ENCODE assay signal across 8 cellular contexts in the genomic region with DNA sequence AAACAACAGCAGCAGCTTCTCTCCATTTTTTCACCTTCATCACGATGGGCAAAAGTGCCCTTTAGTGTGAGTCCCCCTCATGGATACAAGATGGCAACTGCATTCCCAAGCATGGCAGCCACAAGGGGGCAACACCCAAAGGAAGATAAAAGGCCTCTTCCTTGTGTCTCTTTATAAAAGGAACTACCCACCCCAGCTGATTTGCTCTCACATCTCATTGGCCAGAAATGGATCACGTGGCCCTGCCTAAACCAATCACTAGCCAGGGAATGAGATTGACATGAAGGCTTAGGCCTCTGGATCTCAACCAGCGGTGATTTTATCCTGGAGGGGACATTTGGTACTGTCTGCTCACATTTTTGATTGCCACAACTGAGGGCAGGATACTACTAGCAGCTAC. TPM values are rescaled to one million over a fixed set of nuclear protein-coding genes. Genes with fewer than 3 reads are reported as not detected.
DNase-seq lines count a peak whose midpoint lies in the region; ATAC-seq and TF ChIP-seq lines count a peak whose summit lies in the region.

No MANE protein-coding gene starts in this region.

- no peaks in the 10 kb centered on the region for H3K36me3 Mint-ChIP-seq in naive thymus-derived CD4-positive, alpha-beta T cell

- H3K9me3 ChIP-seq in MM.1S (replicated peaks; ENCODE audit: insufficient read depth, low read length) = no peaks in the 10 kb centered on the region
- no peaks in the 10 kb centered on the region for H3K9me3 ChIP-seq in naive thymus-derived CD4-positive, alpha-beta T cell (ENCODE audit: control insufficient read depth in 2 of 3, low read length in 3 of 3)

- H3F3A ChIP-seq in MM.1S (ENCODE audit: insufficient read depth, low read length) = no peaks in the 10 kb centered on the region

- TF ChIP-seq CTCF in MM.1S (IDR thresholded peaks at IDR 0.05; ENCODE audit: low read length) = peak; percentile 32

- ATAC-seq in naive thymus-derived CD4-positive, alpha-beta T cell = peak; percentile 53
- ATAC-seq in HG03159 (IDR thresholded peaks at IDR 0.05; ENCODE audit: unreplicated experiment) = no peak
- no peak for ATAC-seq in GM19351 (IDR thresholded peaks at IDR 0.05; ENCODE audit: unreplicated experiment)

- H3K4me2 ChIP-seq in MM.1S (ENCODE audit: low read depth, low read length) = no peak overlapping the region

- no peaks in the 10 kb centered on the region for H3K27me3 ChIP-seq in MM.1S (replicated peaks; ENCODE audit: insufficient read depth, low read length)
- H3K27me3 ChIP-seq in naive thymus-derived CD4-positive, alpha-beta T cell (ENCODE audit: control insufficient read depth in 2 of 2, insufficient read depth in 2 of 2, low read length in 2 of 2) = no peaks in the 10 kb centered on the region

- peak overlapping the region in 2 of 9 donors; percentile 9 to 54 for H3K27ac Mint-ChIP-seq in naive thymus-derived CD4-positive, alpha-beta T cell

- no peaks in the 10 kb centered on the region for H3K4me1 ChIP-seq in MM.1S (ENCODE audit: low read length)
- peaks cover 3 to 4% of the 10 kb centered on the region in 2 donors for H3K4me1 ChIP-seq in naive thymus-derived CD4-positive, alpha-beta T cell (ENCODE audit: control insufficient read depth in 2 of 2, insufficient read depth in 2 of 2, low read length in 2 of 2)

- H3K27ac ChIP-seq in MM.1S (ENCODE audit: low read length) = no peak overlapping the region
- H3K27ac ChIP-seq in naive thymus-derived CD4-positive, alpha-beta T cell (ENCODE audit: low read depth, low read length) = no peak overlapping the region

- no peak overlapping the region for H2AFZ ChIP-seq in MM.1S (ENCODE audit: low read length)

- POLR2A ChIA-PET in naive thymus-derived CD4-positive, alpha-beta T cell (lab: Charles Lee) = interaction anchor here (1.6 kb wide), 1 partner anchor 329 kb away, joined by 4 read pairs; no protein-coding TSS in a partner anchor

- H3K4me1 Mint-ChIP-seq in naive thymus-derived CD4-positive, alpha-beta T cell = peaks cover 0 to 13% (median 8%) of the 10 kb centered on the region in 7 donors

- no peak overlapping the region for H3K9ac ChIP-seq in MM.1S (ENCODE audit: low read length)

- H3K79me2 ChIP-seq in MM.1S (ENCODE audit: low read length) = no peaks in the 10 kb centered on the region

- DNase-seq in SIG-M5 treated with dmso at 0.1 percent for 504 hours (lab: John Stamatoyannopoulos, UW; ENCODE audit: unreplicated experiment) = peak; percentile 65
- no peak for DNase-seq in SIG-M5 (lab: John Stamatoyannopoulos, UW)
- DNase-seq in MM.1S = peak; percentile 43
- peak; percentile 75 for DNase-seq in SW480 (ENCODE audit: low spot score)
- peak; percentile 9 for DNase-seq in effector CD8-positive, alpha-beta T cell (lab: John Stamatoyannopoulos, UW)
- peak in 4 of 9 donors; percentile 5 to 25 (median 18) for DNase-seq in naive thymus-derived CD4-positive, alpha-beta T cell

- no peak overlapping the region for H3K4me3 ChIP-seq in MM.1S (ENCODE audit: low read length)
- H3K4me3 ChIP-seq in naive thymus-derived CD4-positive, alpha-beta T cell (ENCODE audit: low read length) = no peak overlapping the region

- no peak overlapping the region for H3K4me3 Mint-ChIP-seq in naive thymus-derived CD4-positive, alpha-beta T cell

- intact Hi-C loops in naive thymus-derived CD4-positive, alpha-beta T cell (cut with micrococcal nuclease) = loop anchor here (5.0 kb wide), 3 partner anchors 295 to 500 kb away; no protein-coding TSS in a partner anchor

- H3K27me3 Mint-ChIP-seq in naive thymus-derived CD4-positive, alpha-beta T cell = peaks cover 0 to 3% (median 0%) of the 10 kb centered on the region in 5 donors

- no peaks in the 10 kb centered on the region for H3K36me3 ChIP-seq in MM.1S (replicated peaks; ENCODE audit: insufficient read depth, low read length)
- H3K36me3 ChIP-seq in naive thymus-derived CD4-positive, alpha-beta T cell (ENCODE audit: control insufficient read depth in 2 of 3, insufficient read depth in 3 of 3, low read length in 3 of 3) = no peaks in the 10 kb centered on the region

- CTCF ChIA-PET in naive thymus-derived CD4-positive, alpha-beta T cell (lab: Charles Lee) = interaction anchor here (0.6 to 2.4 kb wide), 4 partner anchors 125 to 329 kb away, joined by 3 to 24 read pairs (median 6); no protein-coding TSS in a partner anchor

- H3K9me3 Mint-ChIP-seq in naive thymus-derived CD4-positive, alpha-beta T cell = no peaks in the 10 kb centered on the region

- H4K20me1 ChIP-seq in MM.1S (ENCODE audit: insufficient read depth, low read length) = no peaks in the 10 kb centered on the region

- no peaks in the 10 kb centered on the region for H3K9me2 ChIP-seq in MM.1S (replicated peaks; ENCODE audit: insufficient read depth, low read length)

RNA-seq across cellular contexts. Expression of a gene that starts 21.9 kb away (rescaled TPM):
- total RNA-seq in naive thymus-derived CD4-positive, alpha-beta T cell = 1 to 10 TPM in 4 of 5 experiments, under 1 TPM in 1; 0.66 to 1.3 (median 1.3) TPM
- under 1 TPM; 0.72 to 0.99 TPM for polyA plus RNA-seq in naive thymus-derived CD4-positive, alpha-beta T cell

RNA-seq across cellular contexts. Expression of a gene that starts 53.9 kb away (rescaled TPM):
- total RNA-seq in naive thymus-derived CD4-positive, alpha-beta T cell = 10 to 100 TPM; 14.6 to 28.7 (median 27.8) TPM
- 10 to 100 TPM; 14.3 to 21.0 TPM for polyA plus RNA-seq in naive thymus-derived CD4-positive, alpha-beta T cell
